Comparison of ENCODE assay signal across 9 cellular contexts in genomic region chr19:36420961-36421748, GRCh38. TPM values are rescaled to one million over a fixed set of nuclear protein-coding genes. Genes with fewer than 3 reads are reported as not detected.
DNase-seq lines count a peak whose midpoint lies in the region; ATAC-seq, FAIRE-seq and TF ChIP-seq lines count a peak whose summit lies in the region.
"Had no signal": no experiment of that assay in that cellular context is flagged by ENCODE, and none has a peak within 500 bp of the region (broad histone marks: within the 10 kb centered on the region; RNA-seq: fewer than 3 reads in every experiment).

No MANE protein-coding gene starts in this region.

- no peaks in the 10 kb centered on the region for H3K9me1 ChIP-seq in keratinocyte (ENCODE audit: control insufficient read depth, extremely low read depth, insufficient read depth, low read length)

- ATAC-seq in HG03469 (IDR thresholded peaks at IDR 0.05; ENCODE audit: unreplicated experiment): no peak
- no peak for ATAC-seq in GM21447 (IDR thresholded peaks at IDR 0.05; ENCODE audit: unreplicated experiment)

- no peak overlapping the region for H3K9ac ChIP-seq in mammary epithelial cell (ENCODE audit: insufficient read depth, low read length)
- no peak overlapping the region for H3K9ac ChIP-seq in keratinocyte (ENCODE audit: control insufficient read depth, extremely low read depth, insufficient read depth, low read length)
- H3K9ac ChIP-seq in subcutaneous abdominal adipose tissue (ENCODE audit: low read length in 5 of 5): peak overlapping the region in 2 of 5 donors; percentile 40 to 59

- in situ Hi-C loops in mammary epithelial cell (cut with MboI; ENCODE audit: low sequenced_read_pairs in 2 of 2): no loop called here

- WGBS in mammary epithelial cell (ENCODE audit: low coverage, missing lambda C conversion rate): 14% methylated on average over 16 of the region's 61 CpGs

- no TSS peak for BruUV-seq in mammary epithelial cell (replicated peaks; lab: Mats Ljungman, UMichigan)

- DNase-seq in DMS 273 (lab: John Stamatoyannopoulos, UW; ENCODE audit: unreplicated experiment) (peak; percentile 75), DMS 273 treated with DMSO at 0.1 percent for 48 hours (lab: John Stamatoyannopoulos, UW) (no peak), mammary epithelial cell (peak; percentile 8), keratinocyte (ENCODE audit: low read depth, low spot score) (no peak), HuH-7 (ENCODE audit: low spot score) (no peak)

- H3K4me2 ChIP-seq in mammary epithelial cell (ENCODE audit: insufficient read depth, low read depth, low read length) (peak overlapping the region; percentile 72), keratinocyte (ENCODE audit: control insufficient read depth, extremely low read depth, insufficient read depth, low read depth, low read length) (peak overlapping the region; percentile 37)

- TF ChIP-seq CTCF in mammary epithelial cell (conservative IDR thresholded peaks at IDR 0.05 in 1 of 2, IDR thresholded peaks at IDR 0.05 in 1 of 2; ENCODE audit: extremely low read depth in 1 of 2, insufficient read depth in 1 of 2, low read depth in 1 of 2, low read length in 2 of 2) (no peak), keratinocyte (optimal IDR thresholded peaks at IDR 0.05 in 1 of 3, IDR thresholded peaks at IDR 0.05 in 1 of 3, conservative IDR thresholded peaks at IDR 0.05 in 1 of 3; ENCODE audit: extremely low read depth in 1 of 3, insufficient read depth in 2 of 3, low read length in 3 of 3) (no peak)

- dilution Hi-C loops in mammary epithelial cell (cut with HindIII; ENCODE audit: low sequenced_read_pairs) (no loop called here), keratinocyte (cut with MboI; ENCODE audit: extremely low pct_ligation_motif_present, low sequenced_read_pairs) (no loop called here)

- peak overlapping the region in 2 of 3 experiments; percentile 17 to 35 for H3K4me3 ChIP-seq in mammary epithelial cell (replicated peaks in 1 of 3; ENCODE audit: insufficient read depth in 1 of 3, low read depth in 2 of 3, low read length in 3 of 3)
- peak overlapping the region in 2 of 3 experiments; percentile 8 to 27 for H3K4me3 ChIP-seq in keratinocyte (ENCODE audit: control insufficient read depth in 2 of 3, extremely low read depth in 1 of 3, insufficient read depth in 2 of 3, low read depth in 1 of 3, low read length in 3 of 3)
- peak overlapping the region; percentile 22 to 87 (median 69) for H3K4me3 ChIP-seq in subcutaneous abdominal adipose tissue (ENCODE audit: low read depth in 1 of 5, low read length in 5 of 5)

- H3K36me3 ChIP-seq in mammary epithelial cell (ENCODE audit: insufficient read depth, low read length) (no peaks in the 10 kb centered on the region), keratinocyte (ENCODE audit: control insufficient read depth in 2 of 2, extremely low read depth in 1 of 2, insufficient read depth in 2 of 2, low read length in 2 of 2) (no peaks in the 10 kb centered on the region), subcutaneous abdominal adipose tissue (ENCODE audit: control insufficient read depth in 5 of 5, insufficient read depth in 5 of 5, low read length in 5 of 5) (no peaks in the 10 kb centered on the region)

- CTCF ChIA-PET in mammary epithelial cell (lab: Charles Lee; ENCODE audit: low non-redundant PET): no interaction called here

- H2AFZ ChIP-seq in mammary epithelial cell (ENCODE audit: low read depth, low read length) (peak overlapping the region; percentile 82), keratinocyte (ENCODE audit: control insufficient read depth, low read length) (peak overlapping the region; percentile 37)

- no peak for FAIRE-seq in keratinocyte (lab: Jason Lieb, UNC)
- FAIRE-seq: A204.1 had no signal

- H3K27ac ChIP-seq in mammary epithelial cell (ENCODE audit: insufficient read depth, low read depth, low read length) (no peak overlapping the region), keratinocyte (ENCODE audit: control insufficient read depth, insufficient read depth, low read length) (no peak overlapping the region), subcutaneous abdominal adipose tissue (ENCODE audit: low read depth, low read length) (no peak overlapping the region)

- peaks cover 21% of the 10 kb centered on the region for H3K9me3 ChIP-seq in mammary epithelial cell (replicated peaks; ENCODE audit: insufficient read depth, low read length)
- H3K9me3 ChIP-seq in keratinocyte (ENCODE audit: control insufficient read depth, low read depth, low read length): peaks cover 7% of the 10 kb centered on the region
- H3K9me3 ChIP-seq in subcutaneous abdominal adipose tissue (ENCODE audit: control insufficient read depth in 5 of 5, low read length in 5 of 5): peaks cover 0 to 10% (median 0%) of the 10 kb centered on the region in 5 donors

- peaks cover 14% of the 10 kb centered on the region for H3K4me1 ChIP-seq in mammary epithelial cell (ENCODE audit: insufficient read depth, low read length)
- peaks cover 8% of the 10 kb centered on the region for H3K4me1 ChIP-seq in keratinocyte (ENCODE audit: control insufficient read depth, extremely low read depth, insufficient read depth, low read length)
- H3K4me1 ChIP-seq in subcutaneous abdominal adipose tissue (ENCODE audit: control insufficient read depth in 5 of 5, insufficient read depth in 5 of 5, low read length in 5 of 5): peaks cover 4 to 33% (median 29%) of the 10 kb centered on the region in 5 donors

- intact Hi-C loops in mammary epithelial cell (cut with micrococcal nuclease): no loop called here

- H4K20me1 ChIP-seq in mammary epithelial cell (ENCODE audit: insufficient read depth, low read length) (no peaks in the 10 kb centered on the region), keratinocyte (ENCODE audit: control insufficient read depth, extremely low read depth, insufficient read depth, low read length) (no peaks in the 10 kb centered on the region)

- peaks cover 8% of the 10 kb centered on the region for H3K79me2 ChIP-seq in mammary epithelial cell (ENCODE audit: insufficient read depth, low read length)
- H3K79me2 ChIP-seq in keratinocyte (ENCODE audit: control insufficient read depth, insufficient read depth, low read length): peaks cover 11% of the 10 kb centered on the region

- no peaks in the 10 kb centered on the region for H3K27me3 ChIP-seq in mammary epithelial cell (ENCODE audit: insufficient read depth, low read length)
- peaks cover 7% of the 10 kb centered on the region for H3K27me3 ChIP-seq in keratinocyte (ENCODE audit: control insufficient read depth, extremely low read depth, insufficient read depth, low read length)
- H3K27me3 ChIP-seq in subcutaneous abdominal adipose tissue (ENCODE audit: control insufficient read depth in 5 of 5, insufficient read depth in 4 of 5, low read length in 5 of 5): peaks cover 0 to 3% (median 0%) of the 10 kb centered on the region in 5 donors

RNA-seq across cellular contexts. Expression of gene ZFP82, which starts 2.7 kb away (rescaled TPM):
- 1 to 10 TPM; 2.5 to 6.2 TPM for total RNA-seq in mammary epithelial cell
- polyA plus RNA-seq in mammary epithelial cell (1.8 TPM), keratinocyte (1.9 to 3.2 TPM (median 2.6 TPM) in 3 replicates)
- polyA minus RNA-seq in mammary epithelial cell (4.0 TPM), keratinocyte (0.52 to 5.1 TPM (median 2.2 TPM) in 3 replicates)
- polyA plus RNA-seq in keratinocyte (2011; ENCODE audit: low read depth): 0.71 TPM
- polyA plus RNA-seq in keratinocyte (2011; cell fraction: cytosol; rRNA removed): 1.1 and 3.2 TPM in 2 replicates
- 3.4 and 4.2 TPM in 2 replicates for polyA plus RNA-seq in keratinocyte (2011; cell fraction: nucleus; rRNA removed)
- polyA plus RNA-seq in keratinocyte (2012; ENCODE audit: low replicate concordance): 1.0 and 2.2 TPM in 2 replicates
- 0.96 TPM for polyA minus RNA-seq in keratinocyte (2011; cell fraction: cytosol; rRNA and poly(A)+ RNA removed)
- polyA minus RNA-seq in keratinocyte (2011; cell fraction: nucleus; rRNA and poly(A)+ RNA removed): 2.8 and 5.8 TPM in 2 replicates

RNA-seq across cellular contexts. Expression of gene ZFP14, which starts 42.2 kb away (rescaled TPM):
- total RNA-seq in mammary epithelial cell: 1 to 10 TPM in 1 of 2 donors, under 1 TPM in 1; 0.73 to 2.5 TPM
- polyA plus RNA-seq in mammary epithelial cell: 0.24 TPM
- 0.26 TPM for polyA minus RNA-seq in mammary epithelial cell
- polyA plus RNA-seq in keratinocyte: 0.62 to 0.96 TPM (median 0.88 TPM) in 3 replicates
- 1.2 TPM for polyA plus RNA-seq in keratinocyte (2011; ENCODE audit: low read depth)
- polyA plus RNA-seq in keratinocyte (2011; cell fraction: cytosol; rRNA removed): 0.23 and 0.49 TPM in 2 replicates
- polyA plus RNA-seq in keratinocyte (2011; cell fraction: nucleus; rRNA removed): 1.7 and 1.9 TPM in 2 replicates
- polyA plus RNA-seq in keratinocyte (2012; ENCODE audit: low replicate concordance): 0.32 and 0.86 TPM in 2 replicates
- 0.16 to 2.1 TPM (median 1.3 TPM) in 3 replicates for polyA minus RNA-seq in keratinocyte
- 0.38 TPM for polyA minus RNA-seq in keratinocyte (2011; cell fraction: cytosol; rRNA and poly(A)+ RNA removed)
- polyA minus RNA-seq in keratinocyte (2011; cell fraction: nucleus; rRNA and poly(A)+ RNA removed): 1.2 and 2.6 TPM in 2 replicates

Comparison
In these comparisons a context has a peak if more than half of its experiments do, and no peak if none do; other contexts are left out.
1. DNase-seq: peak in DMS 273 (single experiment) and mammary epithelial cell (single experiment); none in DMS 273 treated with DMSO at 0.1 percent for 48 hours (single experiment), keratinocyte (single experiment) and HuH-7 (single experiment).
2. H3K4me3 ChIP-seq: peak in every context shown above with its lines; median percentile 69 in subcutaneous abdominal adipose tissue; 26 in mammary epithelial cell; 18 in keratinocyte.